ENCODE assay signal across 8 cellular contexts in the genomic region with DNA sequence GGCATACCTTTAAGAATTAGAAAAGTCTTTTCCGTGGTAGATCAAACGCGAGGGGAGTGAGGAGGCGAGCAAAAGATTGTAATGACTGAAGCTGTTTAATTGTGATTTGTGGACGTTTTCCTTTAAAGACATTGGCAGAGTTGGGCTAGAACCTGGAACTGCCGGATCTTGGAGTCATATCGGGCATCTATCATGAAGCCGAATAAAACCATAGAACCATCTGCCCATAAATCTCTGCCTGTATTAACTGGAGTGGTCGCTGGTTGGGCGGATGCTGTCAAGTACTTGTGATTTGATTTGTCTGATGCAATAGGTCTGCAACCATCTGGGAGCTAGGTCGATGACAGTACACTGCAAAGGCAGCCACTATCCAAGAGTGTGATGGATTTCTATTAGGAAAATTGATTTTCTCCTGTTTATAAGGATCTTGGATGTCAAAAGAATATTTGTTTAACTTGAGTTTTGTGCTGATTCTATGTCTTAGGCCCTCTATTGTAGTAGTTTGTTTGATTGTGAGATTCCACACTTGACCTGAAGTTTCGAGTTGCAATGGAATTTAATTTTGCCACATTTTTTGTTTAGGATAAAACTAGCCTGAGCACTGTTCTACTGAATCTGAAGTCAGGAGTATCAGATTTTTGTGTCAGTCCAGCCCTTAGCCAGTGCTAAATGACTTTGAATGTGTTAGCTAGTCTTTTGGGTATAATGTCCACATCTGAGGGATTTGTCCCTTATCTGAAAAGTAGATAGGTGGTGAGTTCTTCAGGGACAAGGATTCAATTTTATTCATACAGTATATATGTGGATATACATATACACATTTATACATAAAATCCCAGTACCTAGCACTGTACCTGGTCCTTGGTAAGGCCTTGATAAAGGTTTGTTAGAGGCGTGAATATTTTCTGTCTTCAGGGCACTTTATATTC. TPM values are rescaled to one million over a fixed set of nuclear protein-coding genes. Genes with fewer than 3 reads are reported as not detected.
A peak's percentile ranks its signal among the peaks of the same experiment; 100 is the strongest.
DNase-seq lines count a peak whose midpoint lies in the region; ATAC-seq, FAIRE-seq and TF ChIP-seq lines count a peak whose summit lies in the region.

No MANE protein-coding gene starts in this region.

- H3K27ac ChIP-seq in cingulate gyrus (ENCODE audit: low read depth, low read length): peak overlapping the region; percentile 90
- H3K27ac ChIP-seq in HepG2 (ENCODE audit: extremely low read length, insufficient read depth, low read length): peak overlapping the region; percentile 72

- POLR2A ChIA-PET in HepG2 (lab: Yijun Ruan, JAX): interaction anchor here (0.5 to 2.8 kb wide), 17 partner anchors 10 to 211 kb away, joined by 3 to 27 read pairs (median 6); a partner anchor contains a TSS

- CTCF ChIA-PET in HepG2 (lab: Yijun Ruan, JAX; ENCODE audit: low intra/inter-chr PET ratio, low total read pairs): no interaction called here

- no peak for TF ChIP-seq RAD21 in HepG2 (CRISPR knock-in tag; IDR thresholded peaks at IDR 0.05)

- H3K79me2 ChIP-seq in HepG2 (ENCODE audit: insufficient read depth, low read length): peaks cover 51% of the 10 kb centered on the region

- WGBS in HepG2 (ENCODE audit: low lambda C conversion rate): 14% methylated on average over 13 of the region's 13 CpGs

- H3K4me1 ChIP-seq in HepG2 (ENCODE audit: insufficient read depth, low read length): peaks cover 37% of the 10 kb centered on the region

- intact Hi-C loops in HepG2 (cut with micrococcal nuclease; ENCODE audit: unreplicated experiment): no loop called here

- peak; percentile 73 for ATAC-seq in HepG2

- BruUV-seq in HepG2 (replicated peaks; lab: Mats Ljungman, UMichigan): TSS peak; percentile 71

- TF ChIP-seq EP300 in HepG2 (IDR thresholded peaks at IDR 0.05; ENCODE audit: low read depth in 2 of 2, low read length in 2 of 2) (no peak; a peak in 1 of 4 replicates), HepG2 (CRISPR knock-in tag; IDR thresholded peaks at IDR 0.05; ENCODE audit: borderline replicate concordance) (no peak)

- in situ Hi-C loops in HepG2 (cut with HindIII; ENCODE audit: extremely low pct_ligation_motif_present, low pct_unique_long_range_greater_than_20kb): no loop called here

- H3K9me3 ChIP-seq in HepG2 (ENCODE audit: low read length): no peaks in the 10 kb centered on the region

- H4K20me1 ChIP-seq in HepG2 (ENCODE audit: insufficient read depth, low read length): peaks cover 14% of the 10 kb centered on the region; the same call in 1 of the 2 replicates

- H3K36me3 ChIP-seq in HepG2 (replicated peaks in 1 of 2; ENCODE audit: control insufficient read depth in 1 of 2, insufficient read depth in 2 of 2, low read length in 2 of 2): peaks cover 0 to 12% of the 10 kb centered on the region in 2 experiments; a peak in 1 of 5 replicates

- peak overlapping the region; percentile 71 to 100 (median 74) for H3K4me3 ChIP-seq in HepG2 (replicated peaks in 1 of 3; ENCODE audit: insufficient read depth in 1 of 3, low read depth in 2 of 3, low read length in 3 of 3)

- TF ChIP-seq POLR2A in HepG2 (IDR thresholded peaks at IDR 0.05; ENCODE audit: insufficient read depth in 1 of 2, low read depth in 2 of 2, low read length in 2 of 2): no peak; a peak in 1 of 4 replicates

- peak overlapping the region; percentile 79 for H3K4me2 ChIP-seq in HepG2 (ENCODE audit: low read depth, low read length)

- H3K27me3 ChIP-seq in HepG2 (ENCODE audit: control insufficient read depth in 1 of 2, insufficient read depth in 2 of 2, low read length in 2 of 2): no peaks in the 10 kb centered on the region; a peak in 1 of 5 replicates

- FAIRE-seq in HepG2 (lab: Jason Lieb, UNC): peak; percentile 39

- no peak overlapping the region for H2AFZ ChIP-seq in HepG2 (ENCODE audit: low read length)

- peak; percentile 34 for DNase-seq in stimulated activated naive CD4-positive, alpha-beta T cell treated with Interleukin-2 at 50 U/mL for 16 hours (lab: John Stamatoyannopoulos, UW)
- no peak for DNase-seq in stimulated activated naive CD4-positive, alpha-beta T cell (lab: John Stamatoyannopoulos, UW)
- DNase-seq in NCI-H146 treated with DMSO at 0.1 percent for 48 hours (lab: John Stamatoyannopoulos, UW; ENCODE audit: unreplicated experiment) (peak; percentile 40), UCSD-AML1 (lab: John Stamatoyannopoulos, UW; ENCODE audit: unreplicated experiment) (peak; percentile 40), HepG2 (ENCODE audit: low spot score) (peak; percentile 73), iPS-NIHi11 (ENCODE audit: low spot score) (no peak)
- DNase-seq in stimulated activated CD8-positive, alpha-beta memory T cell treated with anti-CD3 and anti-CD28 coated beads, Interleukin-12 subunit alpha, Interleukin-12 subunit beta, amount 100 ng/mL, for 4 hours (ENCODE audit: low read depth): peak; percentile 17

- H3K9ac ChIP-seq in HepG2 (ENCODE audit: insufficient read depth, low read depth, low read length): peak overlapping the region; percentile 91

- TF ChIP-seq CTCF in HepG2 (CRISPR knock-in tag; IDR thresholded peaks at IDR 0.05): no peak

TF ChIP-seq in HepG2, 621 proteins besides CTCF, POLR2A, EP300 and RAD21 (continues in another document):
- TF ChIP-seq RXRB (CRISPR knock-in tag; IDR thresholded peaks at IDR 0.05; ENCODE audit: borderline replicate concordance) (peak; percentile 45; the same call in 1 of the 2 replicates), CEBPG (CRISPR knock-in tag; IDR thresholded peaks at IDR 0.05) (peak; percentile 100), DMAP1 (CRISPR knock-in tag; IDR thresholded peaks at IDR 0.05) (peak; percentile 40; the same call in 1 of the 2 replicates)
- TF ChIP-seq, protein P1, sequence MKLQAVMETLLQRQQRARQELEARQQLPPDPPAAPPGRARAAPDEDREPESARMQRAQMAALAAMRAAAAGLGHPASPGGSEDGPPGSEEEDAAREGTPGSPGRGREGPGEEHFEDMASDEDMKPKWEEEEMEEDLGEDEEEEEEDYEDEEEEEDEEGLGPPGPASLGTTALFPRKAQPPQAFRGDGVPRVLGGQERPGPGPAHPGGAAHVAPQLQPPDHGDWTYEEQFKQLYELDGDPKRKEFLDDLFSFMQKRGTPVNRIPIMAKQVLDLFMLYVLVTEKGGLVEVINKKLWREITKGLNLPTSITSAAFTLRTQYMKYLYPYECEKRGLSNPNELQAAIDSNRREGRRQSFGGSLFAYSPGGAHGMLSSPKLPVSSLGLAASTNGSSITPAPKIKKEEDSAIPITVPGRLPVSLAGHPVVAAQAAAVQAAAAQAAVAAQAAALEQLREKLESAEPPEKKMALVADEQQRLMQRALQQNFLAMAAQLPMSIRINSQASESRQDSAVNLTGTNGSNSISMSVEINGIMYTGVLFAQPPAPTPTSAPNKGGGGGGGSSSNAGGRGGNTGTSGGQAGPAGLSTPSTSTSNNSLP (IDR thresholded peaks at IDR 0.05; ENCODE audit: low read depth, low read length): peak; percentile 87

RNA-seq across cellular contexts. Expression of a gene that starts 1.2 kb away (rescaled TPM):
- total RNA-seq in HepG2 (2016; rRNA removed; fragmentation: Illumina TruSeq; extraction: Trizol): 134 and 166 TPM in 2 replicates
- 35.5 and 37.6 TPM in 2 replicates for total RNA-seq in HepG2 (2016; cell fraction: cytosol; rRNA removed; fragmentation: Illumina TruSeq; extraction: Trizol; ENCODE audit: low read depth)
- total RNA-seq in HepG2 (2016; cell fraction: insoluble cytoplasmic fraction; rRNA removed; fragmentation: Illumina TruSeq; extraction: Trizol): 133 and 171 TPM in 2 replicates
- 59.1 and 63.3 TPM in 2 replicates for total RNA-seq in HepG2 (2016; cell fraction: membrane; rRNA removed; fragmentation: Illumina TruSeq; extraction: Trizol)
- total RNA-seq in HepG2 (2016; cell fraction: nucleus; rRNA removed; fragmentation: Illumina TruSeq; extraction: Trizol): 64.5 and 74.2 TPM in 2 replicates
- polyA plus RNA-seq in HepG2 (2011; rRNA removed): 103 and 142 TPM in 2 replicates
- 112 and 159 TPM in 2 replicates for polyA plus RNA-seq in HepG2 (2011; cell fraction: cytosol; rRNA removed)
- polyA plus RNA-seq in HepG2 (2011; cell fraction: nucleus; rRNA removed): 105 and 142 TPM in 2 replicates
- polyA plus RNA-seq in HepG2 (2012): 149 and 254 TPM in 2 replicates
- 26.3 and 26.7 TPM in 2 replicates for polyA plus RNA-seq in HepG2 (2016; cell fraction: cytosol; fragmentation: Illumina TruSeq; extraction: Trizol; ENCODE audit: low read depth)
- 147 and 154 TPM in 2 replicates for polyA plus RNA-seq in HepG2 (2016; cell fraction: insoluble cytoplasmic fraction; fragmentation: Illumina TruSeq; extraction: Trizol; ENCODE audit: low read depth)
- polyA plus RNA-seq in HepG2 (2016; cell fraction: membrane; fragmentation: Illumina TruSeq; extraction: Trizol; ENCODE audit: low read depth): 40.9 and 46.0 TPM in 2 replicates
- polyA plus RNA-seq in HepG2 (2016; cell fraction: nucleus; fragmentation: Illumina TruSeq; extraction: Trizol; ENCODE audit: insufficient read depth, low read depth): 89.4 and 93.0 TPM in 2 replicates
- polyA minus RNA-seq in HepG2 (2011; rRNA and poly(A)+ RNA removed; ENCODE audit: low replicate concordance): 99.8 and 124 TPM in 2 replicates
- polyA minus RNA-seq in HepG2 (2011; cell fraction: cytosol; rRNA and poly(A)+ RNA removed): 50.9 and 77.1 TPM in 2 replicates
- 83.3 and 131 TPM in 2 replicates for polyA minus RNA-seq in HepG2 (2011; cell fraction: nucleus; rRNA and poly(A)+ RNA removed)

RNA-seq across cellular contexts. Expression of a gene that starts 34.4 kb away (rescaled TPM):
- 3.1 and 4.0 TPM in 2 replicates for total RNA-seq in HepG2 (2016; rRNA removed; fragmentation: Illumina TruSeq; extraction: Trizol)
- total RNA-seq in HepG2 (2016; cell fraction: cytosol; rRNA removed; fragmentation: Illumina TruSeq; extraction: Trizol; ENCODE audit: low read depth): 1.9 and 2.7 TPM in 2 replicates
- total RNA-seq in HepG2 (2016; cell fraction: insoluble cytoplasmic fraction; rRNA removed; fragmentation: Illumina TruSeq; extraction: Trizol): 2.4 and 4.3 TPM in 2 replicates
- 1.9 and 2.3 TPM in 2 replicates for total RNA-seq in HepG2 (2016; cell fraction: membrane; rRNA removed; fragmentation: Illumina TruSeq; extraction: Trizol)
- total RNA-seq in HepG2 (2016; cell fraction: nucleus; rRNA removed; fragmentation: Illumina TruSeq; extraction: Trizol): 7.6 and 9.5 TPM in 2 replicates
- polyA plus RNA-seq in HepG2 (2011; rRNA removed): 6.6 and 7.8 TPM in 2 replicates
- 3.6 and 4.4 TPM in 2 replicates for polyA plus RNA-seq in HepG2 (2011; cell fraction: cytosol; rRNA removed)
- 23.5 and 27.3 TPM in 2 replicates for polyA plus RNA-seq in HepG2 (2011; cell fraction: nucleus; rRNA removed)
- 5.9 and 7.3 TPM in 2 replicates for polyA plus RNA-seq in HepG2 (2012)
- 0.35 and 0.41 TPM in 2 replicates for polyA plus RNA-seq in HepG2 (2016; cell fraction: cytosol; fragmentation: Illumina TruSeq; extraction: Trizol; ENCODE audit: low read depth)
- polyA plus RNA-seq in HepG2 (2016; cell fraction: insoluble cytoplasmic fraction; fragmentation: Illumina TruSeq; extraction: Trizol; ENCODE audit: low read depth): 2.4 and 3.9 TPM in 2 replicates
- 0.68 TPM in 2 replicates for polyA plus RNA-seq in HepG2 (2016; cell fraction: membrane; fragmentation: Illumina TruSeq; extraction: Trizol; ENCODE audit: low read depth)
- 18.1 and 20.4 TPM in 2 replicates for polyA plus RNA-seq in HepG2 (2016; cell fraction: nucleus; fragmentation: Illumina TruSeq; extraction: Trizol; ENCODE audit: insufficient read depth, low read depth)
- 25.8 and 30.0 TPM in 2 replicates for polyA minus RNA-seq in HepG2 (2011; rRNA and poly(A)+ RNA removed; ENCODE audit: low replicate concordance)
- 7.9 and 9.1 TPM in 2 replicates for polyA minus RNA-seq in HepG2 (2011; cell fraction: cytosol; rRNA and poly(A)+ RNA removed)
- polyA minus RNA-seq in HepG2 (2011; cell fraction: nucleus; rRNA and poly(A)+ RNA removed): 13.4 and 15.3 TPM in 2 replicates

Comparison
In these comparisons a context has a peak if more than half of its experiments do, and no peak if none do; other contexts are left out.
1. DNase-seq: peak in stimulated activated naive CD4-positive, alpha-beta T cell treated with Interleukin-2 at 50 U/mL for 16 hours (single experiment), NCI-H146 treated with DMSO at 0.1 percent for 48 hours (single experiment), UCSD-AML1 (single experiment), HepG2 (single experiment) and stimulated activated CD8-positive, alpha-beta memory T cell treated with anti-CD3 and anti-CD28 coated beads, Interleukin-12 subunit alpha, Interleukin-12 subunit beta, amount 100 ng/mL, for 4 hours (single experiment); none in stimulated activated naive CD4-positive, alpha-beta T cell (0 of 6) and iPS-NIHi11 (single experiment).